ENCODE assay signal across 12 cellular contexts in genomic region chr15:31307270-31308184, GRCh38. TPM values are rescaled to one million over a fixed set of nuclear protein-coding genes. Genes with fewer than 3 reads are reported as not detected.
DNase-seq lines count a peak whose midpoint lies in the region; ATAC-seq and TF ChIP-seq lines count a peak whose summit lies in the region.
"Had no signal": no experiment of that assay in that cellular context is flagged by ENCODE, and none has a peak within 500 bp of the region (broad histone marks: within the 10 kb centered on the region; RNA-seq: fewer than 3 reads in every experiment).

No MANE protein-coding gene starts in this region.

- H3K4me3 Mint-ChIP-seq in activated T-cell treated with anti-CD3 and anti-CD28 coated beads, Interleukin-2, amount 50 U/mL, for 24 hours = no peak overlapping the region
- H3K4me3 Mint-ChIP-seq in activated T-cell treated with anti-CD3 and anti-CD28 coated beads, Interleukin-2, amount 50 U/mL, for 72 hours = no peak overlapping the region
- H3K4me3 Mint-ChIP-seq: activated naive CD4-positive, alpha-beta T cell treated with anti-CD3 and anti-CD28 coated beads, Interleukin-2, amount 50 U/mL, for 24 hours had no signal

- no peak overlapping the region for H2AFZ ChIP-seq in OCI-LY1 (ENCODE audit: low read length)

- H3K4me3 ChIP-seq in OCI-LY1 (ENCODE audit: low read depth, low read length, poor library complexity, severe bottlenecking) (peak overlapping the region; percentile 42), iPS-18a (ENCODE audit: low read length) (no peak overlapping the region)

- TF ChIP-seq CTCF in OCI-LY1 (IDR thresholded peaks at IDR 0.05; ENCODE audit: low read length) = no peak

- H3F3A ChIP-seq in OCI-LY1 (ENCODE audit: insufficient read depth, low read length) = 0 out of 2 replicates have a peak, but pooled peaks cover 3% of the 10 kb centered on the region

- no peak overlapping the region for H3K27ac Mint-ChIP-seq in activated T-cell treated with anti-CD3 and anti-CD28 coated beads, Interleukin-2, amount 50 U/mL, for 24 hours
- no peak overlapping the region for H3K27ac Mint-ChIP-seq in activated T-cell treated with anti-CD3 and anti-CD28 coated beads, Interleukin-2, amount 50 U/mL, for 72 hours
- H3K27ac Mint-ChIP-seq: activated naive CD4-positive, alpha-beta T cell treated with anti-CD3 and anti-CD28 coated beads, Interleukin-2, amount 50 U/mL, for 24 hours had no signal

- H3K9ac ChIP-seq in OCI-LY1 (ENCODE audit: low read length) (peak overlapping the region; percentile 53), iPS-18a (ENCODE audit: low read length) (peak overlapping the region; percentile 6)

- H3K9me2 ChIP-seq in OCI-LY1 (ENCODE audit: low read depth, low read length) = no peaks in the 10 kb centered on the region

- H4K20me1 ChIP-seq in OCI-LY1 (ENCODE audit: insufficient read depth, low read length) = no peaks in the 10 kb centered on the region

- no peak for ATAC-seq in activated T-cell treated with anti-CD3 and anti-CD28 coated beads, Interleukin-2, amount 50 U/mL, for 72 hours (replicated peaks in 1 of 2)
- no peak for ATAC-seq in HG02970 (IDR thresholded peaks at IDR 0.05; ENCODE audit: low FRiP score, unreplicated experiment)

- H3K27ac ChIP-seq in OCI-LY1 (ENCODE audit: low read depth, low read length, poor library complexity, severe bottlenecking) (peak overlapping the region; percentile 93), iPS-18a (ENCODE audit: low read length) (peak overlapping the region; percentile 9), substantia nigra (ENCODE audit: low read depth, low read length, poor library complexity, severe bottlenecking) (peak overlapping the region; percentile 98)

- H3K36me3 Mint-ChIP-seq in activated T-cell treated with anti-CD3 and anti-CD28 coated beads, Interleukin-2, amount 50 U/mL, for 24 hours (ENCODE audit: low read depth) = no peaks in the 10 kb centered on the region
- no peaks in the 10 kb centered on the region for H3K36me3 Mint-ChIP-seq in activated T-cell treated with anti-CD3 and anti-CD28 coated beads, Interleukin-2, amount 50 U/mL, for 72 hours (ENCODE audit: insufficient read depth in 2 of 2)
- H3K36me3 Mint-ChIP-seq: activated naive CD4-positive, alpha-beta T cell treated with anti-CD3 and anti-CD28 coated beads, Interleukin-2, amount 50 U/mL, for 24 hours had no signal

- DNase-seq in activated T-cell treated with anti-CD3 and anti-CD28 coated beads, Interleukin-2, amount 50 U/mL, for 24 hours = peak; percentile 25
- no peak for DNase-seq in activated T-cell treated with anti-CD3 and anti-CD28 coated beads, Interleukin-2, amount 50 U/mL, for 72 hours
- no peak for DNase-seq in substantia nigra (lab: John Stamatoyannopoulos, UW)
- DNase-seq in GF-D8 (lab: John Stamatoyannopoulos, UW) = no peak
- no peak for DNase-seq in cardiac septum (ENCODE audit: low spot score)
- DNase-seq: activated CD4-positive, alpha-beta T cell treated with anti-CD3 and anti-CD28 coated beads, Interleukin-2, amount 50 U/mL, for 48 hours; IMR-90; T1000 had no signal

- intact Hi-C loops in cardiac septum (cut with DNase I) = no loop called here

- no peaks in the 10 kb centered on the region for H3K79me2 ChIP-seq in OCI-LY1 (ENCODE audit: insufficient read depth, low read length)

- H3K27me3 ChIP-seq in OCI-LY1 (ENCODE audit: insufficient read depth, low read length) (no peaks in the 10 kb centered on the region), iPS-18a (ENCODE audit: control insufficient read depth, insufficient read depth, low read length) (no peaks in the 10 kb centered on the region)

- no peaks in the 10 kb centered on the region for H3K9me3 ChIP-seq in OCI-LY1 (ENCODE audit: low read length)
- no peaks in the 10 kb centered on the region for H3K9me3 ChIP-seq in iPS-18a (ENCODE audit: control insufficient read depth, low read depth, low read length)

- H3K9me3 Mint-ChIP-seq in activated T-cell treated with anti-CD3 and anti-CD28 coated beads, Interleukin-2, amount 50 U/mL, for 24 hours = no peaks in the 10 kb centered on the region
- no peaks in the 10 kb centered on the region for H3K9me3 Mint-ChIP-seq in activated T-cell treated with anti-CD3 and anti-CD28 coated beads, Interleukin-2, amount 50 U/mL, for 72 hours
- H3K9me3 Mint-ChIP-seq: activated naive CD4-positive, alpha-beta T cell treated with anti-CD3 and anti-CD28 coated beads, Interleukin-2, amount 50 U/mL, for 24 hours had no signal

- H3K4me1 Mint-ChIP-seq in activated T-cell treated with anti-CD3 and anti-CD28 coated beads, Interleukin-2, amount 50 U/mL, for 24 hours (ENCODE audit: low read depth) = peaks cover 33% of the 10 kb centered on the region
- peaks cover 51% of the 10 kb centered on the region for H3K4me1 Mint-ChIP-seq in activated T-cell treated with anti-CD3 and anti-CD28 coated beads, Interleukin-2, amount 50 U/mL, for 72 hours (ENCODE audit: low read depth)

- peaks cover 69% of the 10 kb centered on the region for H3K4me1 ChIP-seq in OCI-LY1 (ENCODE audit: insufficient read depth, low read length, severe bottlenecking)
- peaks cover 56% of the 10 kb centered on the region for H3K4me1 ChIP-seq in iPS-18a (ENCODE audit: control insufficient read depth, low read depth, low read length)

- H3K4me2 ChIP-seq in OCI-LY1 (ENCODE audit: low read length) = peak overlapping the region; percentile 73

- H3K36me3 ChIP-seq in OCI-LY1 (ENCODE audit: insufficient read depth, low read length) (no peaks in the 10 kb centered on the region), iPS-18a (ENCODE audit: control insufficient read depth, low read depth, low read length) (no peaks in the 10 kb centered on the region)

- H3K27me3 Mint-ChIP-seq in activated T-cell treated with anti-CD3 and anti-CD28 coated beads, Interleukin-2, amount 50 U/mL, for 24 hours = peaks cover 4% of the 10 kb centered on the region
- H3K27me3 Mint-ChIP-seq in activated T-cell treated with anti-CD3 and anti-CD28 coated beads, Interleukin-2, amount 50 U/mL, for 72 hours (ENCODE audit: low read depth) = peaks cover 7% of the 10 kb centered on the region
- H3K27me3 Mint-ChIP-seq: activated naive CD4-positive, alpha-beta T cell treated with anti-CD3 and anti-CD28 coated beads, Interleukin-2, amount 50 U/mL, for 24 hours had no signal

RNA-seq across cellular contexts. Expression of gene KLF13, which starts 19.1 kb away (rescaled TPM):
- total RNA-seq in activated T-cell treated with anti-CD3 and anti-CD28 coated beads, Interleukin-2, amount 50 U/mL, for 72 hours = 100 to 1,000 TPM; 260 to 273 TPM
- total RNA-seq in cardiac septum = 35.7 TPM

Comparison
In these comparisons a context has a peak if more than half of its experiments do, and no peak if none do; other contexts are left out.
1. H3K27ac ChIP-seq: peak in every context shown above with its lines; median percentile 98 in substantia nigra; 93 in OCI-LY1; 9 in iPS-18a.